8 cellular contexts compared by ENCODE assay signal in genomic region chr4:180940680-180941079, GRCh38.
"Had no signal": no experiment of that assay in that cellular context is flagged by ENCODE, and none has a peak within 500 bp of the region (broad histone marks: within the 10 kb centered on the region; RNA-seq: fewer than 3 reads in every experiment).

No MANE protein-coding gene starts in this region.

- H3K27ac ChIP-seq: HL-60, KMS-11 had no signal

- ATAC-seq: K562 had no signal

- H3K27ac Mint-ChIP-seq: IgD-negative memory B cell had no signal

- H3K4me1 Mint-ChIP-seq: IgD-negative memory B cell had no signal

- FAIRE-seq: HTR-8/SVneo, K562 had no signal

- DNase-seq: IMR-90, KBM-7, KG1 had no signal

- H3K4me2 ChIP-seq: KMS-11 had no signal

- H3K27me3 Mint-ChIP-seq: IgD-negative memory B cell had no signal

- H3K4me3 ChIP-seq: K562 had no signal

- H3K4me3 Mint-ChIP-seq: IgD-negative memory B cell had no signal

- H3K36me3 Mint-ChIP-seq: IgD-negative memory B cell had no signal

- H3K9ac ChIP-seq: KMS-11 had no signal
